In genomic region chr2:45237128-45237527, GRCh38 we compare ENCODE assay signal across 17 cellular contexts.
DNase-seq lines count a peak whose midpoint lies in the region; ATAC-seq lines count a peak whose summit lies in the region.
"Had no signal": no experiment of that assay in that cellular context is flagged by ENCODE, and none has a peak within 500 bp of the region (broad histone marks: within the 10 kb centered on the region; RNA-seq: fewer than 3 reads in every experiment).

No MANE protein-coding gene starts in this region.

- H3K36me3 ChIP-seq in BLaER1 (no peaks in the 10 kb centered on the region), MG63 (no peaks in the 10 kb centered on the region), mesendoderm (ENCODE audit: control insufficient read depth, insufficient read depth, low read length) (no peaks in the 10 kb centered on the region)
- H3K36me3 ChIP-seq: pancreas, WERI-Rb-1 had no signal

- intact Hi-C loops in sciatic nerve (cut with DNase I) = no loop called here

- H2BK5ac ChIP-seq in mesendoderm (ENCODE audit: low read length) = no peak overlapping the region

- H3K27me3 Mint-ChIP-seq in activated naive CD8-positive, alpha-beta T cell treated with anti-CD3 and anti-CD28 coated beads for 36 hours = peaks cover 14% of the 10 kb centered on the region

- no peaks in the 10 kb centered on the region for H3K9me3 ChIP-seq in BLaER1
- no peaks in the 10 kb centered on the region for H3K9me3 ChIP-seq in MG63
- H3K9me3 ChIP-seq: mucosa of descending colon, pancreas had no signal

- H3K4me2 ChIP-seq in BLaER1 = peak overlapping the region; percentile 95
- no peak overlapping the region for H3K4me2 ChIP-seq in mesendoderm (ENCODE audit: low read length)

- H3K79me1 ChIP-seq in mesendoderm (ENCODE audit: low read length) = no peaks in the 10 kb centered on the region

- DNase-seq in MG63 = peak; percentile 26
- DNase-seq in SHP77 (lab: John Stamatoyannopoulos, UW) = peak; percentile 42 to 61
- DNase-seq in left kidney (ENCODE audit: low read depth, low spot score) = peak; percentile 39
- no peak for DNase-seq in sciatic nerve (ENCODE audit: low spot score)
- DNase-seq in activated naive CD8-positive, alpha-beta T cell treated with anti-CD3 and anti-CD28 coated beads for 36 hours = no peak
- no peak for DNase-seq in mesendoderm
- no peak for DNase-seq in DMS 273 treated with DMSO at 0.1 percent for 48 hours (lab: John Stamatoyannopoulos, UW)
- DNase-seq: activated naive CD4-positive, alpha-beta T cell treated with Interleukin-2 at 50 U/mL for 16 hours; caudate nucleus; DMS79 treated with DMSO at 0.1 percent for 48 hours; KG1; mucosa of descending colon; NCI-H1930; NCI-H82; pancreas; WERI-Rb-1 had no signal

- no peak overlapping the region for H3K27ac Mint-ChIP-seq in activated naive CD8-positive, alpha-beta T cell treated with anti-CD3 and anti-CD28 coated beads for 36 hours

- no peaks in the 10 kb centered on the region for H3K9me3 Mint-ChIP-seq in activated naive CD8-positive, alpha-beta T cell treated with anti-CD3 and anti-CD28 coated beads for 36 hours

- H4K5ac ChIP-seq in mesendoderm (ENCODE audit: low read length) = no peak overlapping the region

- no peaks in the 10 kb centered on the region for H3K79me2 ChIP-seq in mesendoderm (ENCODE audit: control insufficient read depth, insufficient read depth, low read length)

- H2BK120ac ChIP-seq in mesendoderm (ENCODE audit: low read depth, low read length) = no peak overlapping the region

- no peak overlapping the region for H2AK5ac ChIP-seq in mesendoderm (ENCODE audit: low read length)

- H3K4me1 ChIP-seq in BLaER1 (peaks cover 64% of the 10 kb centered on the region), mesendoderm (ENCODE audit: control insufficient read depth, low read depth, low read length) (no peaks in the 10 kb centered on the region)

- H3K18ac ChIP-seq in mesendoderm (ENCODE audit: low read length) = no peak overlapping the region

- no peaks in the 10 kb centered on the region for H3K36me3 Mint-ChIP-seq in activated naive CD8-positive, alpha-beta T cell treated with anti-CD3 and anti-CD28 coated beads for 36 hours

- H3K23ac ChIP-seq in mesendoderm (ENCODE audit: low read length) = no peak overlapping the region

- no peak for ATAC-seq in sciatic nerve

- H3K4me3 ChIP-seq in BLaER1 = peak overlapping the region; percentile 50
- H3K4me3 ChIP-seq in MG63 = no peak overlapping the region
- H3K4me3 ChIP-seq in mesendoderm (ENCODE audit: low read length) = no peak overlapping the region
- H3K4me3 ChIP-seq: mucosa of descending colon, pancreas had no signal

- H4K8ac ChIP-seq in mesendoderm (ENCODE audit: low read depth, low read length) = no peak overlapping the region

- H3K4me3 Mint-ChIP-seq in activated naive CD8-positive, alpha-beta T cell treated with anti-CD3 and anti-CD28 coated beads for 36 hours = no peak overlapping the region

- no peak overlapping the region for H3K4ac ChIP-seq in mesendoderm (ENCODE audit: low read depth, low read length)

- H3K9ac ChIP-seq in BLaER1 (peak overlapping the region; percentile 77), mesendoderm (ENCODE audit: low read length) (no peak overlapping the region)

- H4K20me1 ChIP-seq in BLaER1 = no peaks in the 10 kb centered on the region

- no peak overlapping the region for H2BK15ac ChIP-seq in mesendoderm (replicated peaks; ENCODE audit: low read depth)

- peak overlapping the region; percentile 94 for H3K27ac ChIP-seq in BLaER1
- H3K27ac ChIP-seq in mesendoderm (ENCODE audit: low read depth, low read length) = no peak overlapping the region
- H3K27ac ChIP-seq: pancreas, WERI-Rb-1 had no signal

- no peaks in the 10 kb centered on the region for H3K4me1 Mint-ChIP-seq in activated naive CD8-positive, alpha-beta T cell treated with anti-CD3 and anti-CD28 coated beads for 36 hours

- no CpG with 5 or more reads among the region's 9 CpGs for WGBS in mesendoderm (ENCODE audit: extremely low coverage, insufficient coverage, low lambda C conversion rate)

- no peak overlapping the region for H3K56ac ChIP-seq in mesendoderm (ENCODE audit: low read length)

- H3K27me3 ChIP-seq in BLaER1 (no peaks in the 10 kb centered on the region), MG63 (no peaks in the 10 kb centered on the region), mesendoderm (ENCODE audit: insufficient read depth, low read length, poor library complexity) (no peaks in the 10 kb centered on the region)
- H3K27me3 ChIP-seq: pancreas had no signal

Comparison
In these comparisons a context has a peak if more than half of its experiments do, and no peak if none do; other contexts are left out.
1. DNase-seq: peak in MG63 (single experiment), SHP77 (2 of 2) and left kidney (single experiment); none in sciatic nerve (single experiment), activated naive CD8-positive, alpha-beta T cell treated with anti-CD3 and anti-CD28 coated beads for 36 hours (single experiment), mesendoderm (single experiment) and DMS 273 treated with DMSO at 0.1 percent for 48 hours (single experiment).